ENCODE assay signal across 1 cellular context in genomic region chr17:54901230-54901847, GRCh38.
TF ChIP-seq lines count a peak whose summit lies in the region.

No MANE protein-coding gene starts in this region.

TF ChIP-seq in GM23338, 12 proteins besides CTCF, POLR2A, EP300 and RAD21 (continued from another document):
- no peak for TF ChIP-seq ZNF462 (CRISPR knock-in tag; IDR thresholded peaks at IDR 0.05)
